Comparison of ENCODE assay signal across 9 cellular contexts in the genomic region with DNA sequence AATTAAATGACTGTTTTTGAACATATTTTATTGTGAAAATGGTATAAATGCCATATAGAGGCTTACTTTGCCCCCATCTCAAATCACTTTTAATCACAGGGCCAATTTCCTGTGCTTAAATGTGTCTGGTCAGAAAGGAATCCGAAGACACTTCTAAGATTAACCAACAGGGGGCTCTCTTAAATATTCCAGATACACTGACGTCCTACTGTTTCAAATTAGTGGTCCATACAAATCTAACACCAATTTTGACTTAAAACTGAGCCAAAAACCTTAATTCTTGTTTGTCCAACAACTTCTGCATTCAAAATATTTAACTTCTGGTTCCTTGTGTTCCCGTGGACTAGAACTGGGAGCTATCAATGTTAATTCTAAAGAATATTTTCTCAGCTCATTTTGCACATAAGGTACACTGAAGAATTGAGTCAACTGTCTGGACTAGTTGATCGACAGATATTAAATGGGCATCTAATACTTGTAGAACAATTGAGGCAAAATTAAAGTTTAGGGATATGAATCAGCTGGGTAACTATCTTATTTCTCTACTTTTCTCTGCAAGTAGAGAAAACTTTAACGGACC.
A peak's percentile ranks its signal among the peaks of the same experiment; 100 is the strongest.
DNase-seq lines count a peak whose midpoint lies in the region; ATAC-seq and TF ChIP-seq lines count a peak whose summit lies in the region.
"Had no signal": no experiment of that assay in that cellular context is flagged by ENCODE, and none has a peak within 500 bp of the region (broad histone marks: within the 10 kb centered on the region; RNA-seq: fewer than 3 reads in every experiment).

No MANE protein-coding gene starts in this region.

- H3K36me3 Mint-ChIP-seq in T-helper 17 cell (ENCODE audit: low read depth): peaks cover 6% of the 10 kb centered on the region

- ATAC-seq in HG02798 (IDR thresholded peaks at IDR 0.05; ENCODE audit: poor library complexity, unreplicated experiment) (peak; percentile 57), T-helper 17 cell (peak; percentile 39)

- peak overlapping the region; percentile 45 for H3K27ac Mint-ChIP-seq in T-helper 17 cell
- H3K27ac Mint-ChIP-seq: activated naive CD8-positive, alpha-beta T cell had no signal

- TF ChIP-seq POLR2A in testis (IDR thresholded peaks at IDR 0.05): no peak

- no peaks in the 10 kb centered on the region for H3K27me3 Mint-ChIP-seq in T-helper 17 cell
- H3K27me3 Mint-ChIP-seq: activated naive CD8-positive, alpha-beta T cell had no signal

- DNase-seq in NCI-H2081 (lab: John Stamatoyannopoulos, UW): peak; percentile 5 to 57
- DNase-seq in NCI-H2081 treated with DMSO at 0.1 percent for 48 hours (lab: John Stamatoyannopoulos, UW): no peak
- no peak for DNase-seq in T-helper 17 cell
- peak; percentile 54 for DNase-seq in glomerular visceral epithelial cell (ENCODE audit: extremely low spot score)
- no peak for DNase-seq in testis
- DNase-seq in stimulated activated CD4-positive, alpha-beta T cell treated with anti-CD3 and anti-CD28 coated beads, Interleukin-4, amount 100 ng/mL, for 1 hour: no peak
- DNase-seq in COLO668 (lab: John Stamatoyannopoulos, UW; ENCODE audit: unreplicated experiment): no peak

- no peak overlapping the region for H3K27ac ChIP-seq in testis

- no peaks in the 10 kb centered on the region for H3K4me1 ChIP-seq in testis

- no peak overlapping the region for H3K4me3 Mint-ChIP-seq in T-helper 17 cell
- H3K4me3 Mint-ChIP-seq: activated naive CD8-positive, alpha-beta T cell had no signal

- H3K9me3 ChIP-seq in T-helper 17 cell (ENCODE audit: control insufficient read depth, low read length, poor library complexity, severe bottlenecking) (no peaks in the 10 kb centered on the region), testis (no peaks in the 10 kb centered on the region)

- H3K4me1 Mint-ChIP-seq in T-helper 17 cell: peaks cover 25% of the 10 kb centered on the region

- TF ChIP-seq CTCF in testis (IDR thresholded peaks at IDR 0.05): peak; percentile 29 to 68 (median 34)

- no peaks in the 10 kb centered on the region for H3K27me3 ChIP-seq in testis

- 53 to 56% methylated on average over 5 of the region's 5 CpGs for WGBS in testis, 2 donors

- no peaks in the 10 kb centered on the region for H3K36me3 ChIP-seq in testis (ENCODE audit: low read depth, missing control alignments)

- no peak overlapping the region for H3K4me3 ChIP-seq in testis

- intact Hi-C loops in testis (cut with DNase I; ENCODE audit: low total_unique reads): no loop called here

Comparison
In these comparisons a context has a peak if more than half of its experiments do, and no peak if none do; other contexts are left out.
1. DNase-seq: peak in NCI-H2081 (2 of 2) and glomerular visceral epithelial cell (single experiment); none in NCI-H2081 treated with DMSO at 0.1 percent for 48 hours (single experiment), T-helper 17 cell (0 of 3), testis (single experiment), stimulated activated CD4-positive, alpha-beta T cell treated with anti-CD3 and anti-CD28 coated beads, Interleukin-4, amount 100 ng/mL, for 1 hour (single experiment) and COLO668 (single experiment).